Comparison of ENCODE assay signal across 1 cellular context in genomic region chr15:47027322-47027946, GRCh38.
TF ChIP-seq lines count a peak whose summit lies in the region.

No MANE protein-coding gene starts in this region.

TF ChIP-seq in SK-N-SH treated with all-trans-retinoic acid at 6 μM for 48 hours, 23 proteins besides CTCF, POLR2A, EP300 and RAD21 (continued from another document):
- no peak for TF ChIP-seq ZNF8 (CRISPR knock-in tag; IDR thresholded peaks at IDR 0.05)
- TF ChIP-seq TCF4 (CRISPR knock-in tag; IDR thresholded peaks at IDR 0.05; ENCODE audit: borderline replicate concordance), result no peak
- no peak for TF ChIP-seq BACH2 (CRISPR knock-in tag; IDR thresholded peaks at IDR 0.05; ENCODE audit: borderline replicate concordance)
- no peak for TF ChIP-seq PATZ1 (CRISPR knock-in tag; IDR thresholded peaks at IDR 0.05; ENCODE audit: borderline replicate concordance)
- TF ChIP-seq ZFP30 (CRISPR knock-in tag; IDR thresholded peaks at IDR 0.05), result no peak
- TF ChIP-seq ISL1 (CRISPR knock-in tag; IDR thresholded peaks at IDR 0.05), result no peak
- TF ChIP-seq CREB5 (CRISPR knock-in tag; IDR thresholded peaks at IDR 0.05; ENCODE audit: low read depth), result no peak
- TF ChIP-seq, protein P1, sequence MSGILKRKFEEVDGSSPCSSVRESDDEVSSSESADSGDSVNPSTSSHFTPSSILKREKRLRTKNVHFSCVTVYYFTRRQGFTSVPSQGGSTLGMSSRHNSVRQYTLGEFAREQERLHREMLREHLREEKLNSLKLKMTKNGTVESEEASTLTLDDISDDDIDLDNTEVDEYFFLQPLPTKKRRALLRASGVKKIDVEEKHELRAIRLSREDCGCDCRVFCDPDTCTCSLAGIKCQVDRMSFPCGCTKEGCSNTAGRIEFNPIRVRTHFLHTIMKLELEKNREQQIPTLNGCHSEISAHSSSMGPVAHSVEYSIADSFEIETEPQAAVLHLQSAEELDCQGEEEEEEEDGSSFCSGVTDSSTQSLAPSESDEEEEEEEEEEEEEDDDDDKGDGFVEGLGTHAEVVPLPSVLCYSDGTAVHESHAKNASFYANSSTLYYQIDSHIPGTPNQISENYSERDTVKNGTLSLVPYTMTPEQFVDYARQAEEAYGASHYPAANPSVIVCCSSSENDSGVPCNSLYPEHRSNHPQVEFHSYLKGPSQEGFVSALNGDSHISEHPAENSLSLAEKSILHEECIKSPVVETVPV (CRISPR knock-in tag; IDR thresholded peaks at IDR 0.05), result no peak
